Comparison of ENCODE assay signal across 22 cellular contexts in the genomic region with DNA sequence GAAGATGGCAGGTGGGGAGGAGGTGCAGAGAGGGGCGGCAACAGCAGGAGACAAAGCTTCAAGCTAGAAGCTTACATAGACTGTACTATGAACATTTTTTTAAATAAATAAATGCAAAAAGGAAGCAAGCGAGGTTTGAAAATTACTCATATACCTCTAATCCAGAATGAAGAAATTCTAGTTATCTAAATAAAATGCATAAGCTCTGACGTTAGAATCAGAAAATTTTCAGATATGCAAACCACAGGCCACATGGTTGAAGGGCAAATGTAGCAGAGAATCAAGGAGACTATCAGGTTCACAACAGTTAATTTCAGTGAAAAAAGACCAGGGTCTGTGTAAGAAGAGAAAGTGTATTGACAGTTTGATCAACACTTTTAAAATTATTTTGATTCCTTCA. TPM values are rescaled to one million over a fixed set of nuclear protein-coding genes. Genes with fewer than 3 reads are reported as not detected.
DNase-seq lines count a peak whose midpoint lies in the region; ATAC-seq lines count a peak whose summit lies in the region.
"Had no signal": no experiment of that assay in that cellular context is flagged by ENCODE, and none has a peak within 500 bp of the region (broad histone marks: within the 10 kb centered on the region; RNA-seq: fewer than 3 reads in every experiment).

No MANE protein-coding gene starts in this region.

- ATAC-seq in GM21515 (IDR thresholded peaks at IDR 0.05; ENCODE audit: unreplicated experiment) (no peak), HG02678 (IDR thresholded peaks at IDR 0.05; ENCODE audit: unreplicated experiment) (no peak)
- ATAC-seq: activated naive CD4-positive, alpha-beta T cell treated with anti-CD3 and anti-CD28 coated beads, Interleukin-2, amount 50 U/mL, for 72 hours; activated T-cell treated with anti-CD3 and anti-CD28 coated beads, Interleukin-2, amount 50 U/mL, for 72 hours; left lung; mucosa of descending colon; stimulated activated effector memory CD8-positive, alpha-beta T cell treated with anti-CD3 and anti-CD28 coated beads, Interleukin-12 subunit alpha, Interleukin-12 subunit beta, amount 100 ng/mL, for 72 hours had no signal

- DNase-seq in H4 (ENCODE audit: low spot score) (peak; percentile 36), amniotic stem cell (lab: John Stamatoyannopoulos, UW) (peak; percentile 50), glomerular visceral epithelial cell (ENCODE audit: extremely low spot score) (peak; percentile 46), activated T-cell treated with anti-CD3 and anti-CD28 coated beads for 4 hours (no peak)
- DNase-seq in activated CD8-positive, alpha-beta memory T cell treated with anti-CD3 and anti-CD28 coated beads, Interleukin-2, amount 50 U/mL, for 4 hours, result no peak
- DNase-seq: activated CD4-positive, CD25-positive, alpha-beta regulatory T cell treated with anti-CD3 and anti-CD28 coated beads, Interleukin-2, amount 50 U/mL, for 72 hours; activated T-cell treated with anti-CD3 and anti-CD28 coated beads, Interleukin-2, amount 50 U/mL, for 72 hours; C1 segment of cervical spinal cord; dermis blood vessel endothelial cell; DMS153; KG1; left lung; mucosa of descending colon; NCI-H2029; NCI-H510A treated with DMSO at 0.1 percent for 48 hours; retina; RPMI8226; thyroid gland had no signal

RNA-seq across cellular contexts. Expression of a gene that starts 54.8 kb away (rescaled TPM):
- 12.6 and 17.3 TPM in 2 replicates for total RNA-seq in H4 (2014; rRNA removed; shearing (Covaris generic))

Comparison
In these comparisons a context has a peak if more than half of its experiments do, and no peak if none do; other contexts are left out.
1. DNase-seq: peak in H4 (single experiment), amniotic stem cell (single experiment) and glomerular visceral epithelial cell (single experiment); none in activated CD8-positive, alpha-beta memory T cell treated with anti-CD3 and anti-CD28 coated beads, Interleukin-2, amount 50 U/mL, for 4 hours (single experiment) and activated T-cell treated with anti-CD3 and anti-CD28 coated beads for 4 hours (single experiment).